ENCODE assay signal across 18 cellular contexts in genomic region chr2:2719015-2719414, GRCh38.
A peak's percentile ranks its signal among the peaks of the same experiment; 100 is the strongest.
DNase-seq lines count a peak whose midpoint lies in the region; ATAC-seq, FAIRE-seq and TF ChIP-seq lines count a peak whose summit lies in the region.
"Had no signal": no experiment of that assay in that cellular context is flagged by ENCODE, and none has a peak within 500 bp of the region (broad histone marks: within the 10 kb centered on the region; RNA-seq: fewer than 3 reads in every experiment).

No MANE protein-coding gene starts in this region.

- no peak overlapping the region for H3K4me2 ChIP-seq in HCT116 (ENCODE audit: low read length)
- H3K4me2 ChIP-seq in K562 (ENCODE audit: insufficient read depth, low read length) = no peak overlapping the region

- H4K20me1 ChIP-seq in HCT116 (ENCODE audit: insufficient read depth) (no peaks in the 10 kb centered on the region), K562 (replicated peaks; ENCODE audit: control insufficient read depth, insufficient read depth, low read length) (no peaks in the 10 kb centered on the region; the same call in 1 of the 2 replicates)

- H3K27me3 ChIP-seq in HCT116 (ENCODE audit: insufficient read depth, low read length) (peaks cover 35% of the 10 kb centered on the region), K562 (ENCODE audit: control insufficient read depth in 2 of 2, insufficient read depth in 2 of 2, low read length in 2 of 2) (peaks cover 0 to 37% of the 10 kb centered on the region in 2 experiments)
- H3K27me3 ChIP-seq: SJSA1 had no signal

- H3K27ac Mint-ChIP-seq in naive thymus-derived CD8-positive, alpha-beta T cell = no peak overlapping the region
- H3K27ac Mint-ChIP-seq in HFFc6 = no peak overlapping the region
- H3K27ac Mint-ChIP-seq: CD8-positive, alpha-beta T cell; IgD-negative memory B cell had no signal

- 3% methylated on average over 6 of the region's 6 CpGs for WGBS in K562 (ENCODE audit: insufficient coverage, low coverage, missing lambda C conversion rate)

- BruUV-seq in HCT116 (replicated peaks; lab: Mats Ljungman, UMichigan) (no TSS peak), K562 (replicated peaks; lab: Mats Ljungman, UMichigan) (no TSS peak)

- no peaks in the 10 kb centered on the region for H3K9me3 ChIP-seq in HCT116 (ENCODE audit: control insufficient read depth in 1 of 2, insufficient read depth in 1 of 2, low read depth in 1 of 2, low read length in 2 of 2)
- no peaks in the 10 kb centered on the region for H3K9me3 ChIP-seq in K562 (replicated peaks; ENCODE audit: control insufficient read depth, insufficient read depth, low read depth, low read length)

- CTCF ChIA-PET in HCT116 (lab: Charles Lee) (no interaction called here), K562 (lab: Yijun Ruan, JAX; ENCODE audit: low intra/inter-chr PET ratio) (no interaction called here)

- POLR2A ChIA-PET in HCT116 (lab: Charles Lee) (no interaction called here), K562 (lab: Yijun Ruan, JAX) (no interaction called here)
- POLR2A ChIA-PET in naive thymus-derived CD8-positive, alpha-beta T cell (lab: Charles Lee) = no interaction called here

- TF ChIP-seq RAD21 in HCT116 (IDR thresholded peaks at IDR 0.05; ENCODE audit: low read depth) (no peak), K562 (CRISPR knock-in tag; conservative IDR thresholded peaks at IDR 0.05 in 1 of 2, IDR thresholded peaks at IDR 0.05 in 1 of 2) (no peak)

- H3K4me3 ChIP-seq in HCT116 (replicated peaks in 1 of 2; ENCODE audit: low read depth in 1 of 2, low read length in 2 of 2) = no peak overlapping the region
- no peak overlapping the region for H3K4me3 ChIP-seq in K562
- H3K4me3 ChIP-seq: SJSA1 had no signal

- H3K36me3 Mint-ChIP-seq in naive thymus-derived CD8-positive, alpha-beta T cell = no peaks in the 10 kb centered on the region
- H3K36me3 Mint-ChIP-seq in HFFc6 (ENCODE audit: low read depth) = peaks cover 10% of the 10 kb centered on the region; the same call in 1 of the 2 replicates
- H3K36me3 Mint-ChIP-seq: CD8-positive, alpha-beta T cell; IgD-negative memory B cell had no signal

- H3K4me3 Mint-ChIP-seq in naive thymus-derived CD8-positive, alpha-beta T cell = no peak overlapping the region
- no peak overlapping the region for H3K4me3 Mint-ChIP-seq in HFFc6
- H3K4me3 Mint-ChIP-seq: CD8-positive, alpha-beta T cell; IgD-negative memory B cell had no signal

- RAD21 ChIA-PET in HCT116 (lab: Charles Lee; ENCODE audit: low non-redundant PET in 1 of 2, low total read pairs in 2 of 2, uncharacterized antibody in 2 of 2, unreplicated experiment in 2 of 2) = no interaction called here

- no peak for DNase-seq in HCT116 (ENCODE audit: low read depth, low spot score)
- no peak for DNase-seq in K562 (ENCODE audit: extremely low read depth in 1 of 4, low spot score in 3 of 4)
- peak; percentile 8 for DNase-seq in urothelium cell line (ENCODE audit: low spot score)
- no peak for DNase-seq in naive thymus-derived CD8-positive, alpha-beta T cell
- no peak for DNase-seq in HFFc6
- DNase-seq in D341Med (ENCODE audit: low spot score) = no peak
- DNase-seq: CD8-positive, alpha-beta T cell; DMS79; NCI-H1436; NCI-H2029; NCI-H2171; NCI-H446; NK-92 treated with Interleukin-12 subunit alpha and Interleukin-12 subunit beta, amount 100 ng/mL, for 24 hours; OCI-M1 had no signal

- H3K9me3 Mint-ChIP-seq in naive thymus-derived CD8-positive, alpha-beta T cell = no peaks in the 10 kb centered on the region
- peaks cover 47% of the 10 kb centered on the region for H3K9me3 Mint-ChIP-seq in HFFc6
- H3K9me3 Mint-ChIP-seq: CD8-positive, alpha-beta T cell had no signal

- H3K79me2 ChIP-seq in HCT116 (ENCODE audit: insufficient read depth, low read length) (no peaks in the 10 kb centered on the region), K562 (ENCODE audit: control insufficient read depth, insufficient read depth, low read length) (no peaks in the 10 kb centered on the region)

- H3K4me1 Mint-ChIP-seq in naive thymus-derived CD8-positive, alpha-beta T cell = no peaks in the 10 kb centered on the region
- no peaks in the 10 kb centered on the region for H3K4me1 Mint-ChIP-seq in HFFc6 (ENCODE audit: low read depth)

- peaks cover 0 to 20% (median 8%) of the 10 kb centered on the region in 5 donors for H3K27me3 Mint-ChIP-seq in naive thymus-derived CD8-positive, alpha-beta T cell
- H3K27me3 Mint-ChIP-seq in HFFc6 (ENCODE audit: insufficient read depth) = no peaks in the 10 kb centered on the region; the same call in 1 of the 2 replicates
- H3K27me3 Mint-ChIP-seq: IgD-negative memory B cell had no signal

- no peaks in the 10 kb centered on the region for H3K9me1 ChIP-seq in K562 (ENCODE audit: control insufficient read depth, insufficient read depth, low read length)

- in situ Hi-C loops in K562 (cut with MboI) = no loop called here

- ATAC-seq in HCT116 = no peak
- ATAC-seq in K562 = no peak
- no peak for ATAC-seq in naive thymus-derived CD8-positive, alpha-beta T cell
- ATAC-seq: CD8-positive, alpha-beta T cell had no signal

- TF ChIP-seq EP300 in K562 (IDR thresholded peaks at IDR 0.05; ENCODE audit: low read length) = no peak

- H3K27ac ChIP-seq in HCT116 (ENCODE audit: low read depth, low read length) = no peak overlapping the region
- no peak overlapping the region for H3K27ac ChIP-seq in K562 (ENCODE audit: extremely low read depth, low read depth, low read length)
- H3K27ac ChIP-seq: SJSA1 had no signal

- H3K4me1 ChIP-seq in HCT116 (ENCODE audit: control insufficient read depth in 1 of 2, insufficient read depth in 2 of 2, low read length in 2 of 2) = no peaks in the 10 kb centered on the region
- no peaks in the 10 kb centered on the region for H3K4me1 ChIP-seq in K562 (replicated peaks in 1 of 2; ENCODE audit: control insufficient read depth in 2 of 2, insufficient read depth in 2 of 2, low read length in 2 of 2)
- H3K4me1 ChIP-seq: SJSA1 had no signal

- TF ChIP-seq POLR2A in HCT116 (IDR thresholded peaks at IDR 0.05; ENCODE audit: borderline replicate concordance, extremely low read depth, insufficient read depth, insufficient read length) (no peak), K562 (conservative IDR thresholded peaks at IDR 0.05) (no peak)

- H3K36me3 ChIP-seq in HCT116 (ENCODE audit: control insufficient read depth in 1 of 2, insufficient read depth in 2 of 2, low read length in 2 of 2) (no peaks in the 10 kb centered on the region), K562 (ENCODE audit: control insufficient read depth, insufficient read depth, low read length) (no peaks in the 10 kb centered on the region)
- H3K36me3 ChIP-seq: SJSA1 had no signal

- intact Hi-C loops in HCT116 (cut with micrococcal nuclease) (no loop called here), K562 (cut with micrococcal nuclease) (no loop called here)

- FAIRE-seq in K562 (lab: Jason Lieb, UNC) (no peak), urothelium cell line (lab: Jason Lieb, UNC) (no peak)
- FAIRE-seq: D721Med had no signal

- TF ChIP-seq CTCF in HCT116 (IDR thresholded peaks at IDR 0.05 in 2 of 3, conservative IDR thresholded peaks at IDR 0.05 in 1 of 3; ENCODE audit: borderline replicate concordance in 1 of 3, insufficient read depth in 1 of 3, low read depth in 2 of 3, low read length in 2 of 3) (no peak), K562 (IDR thresholded peaks at IDR 0.05 in 2 of 3, conservative IDR thresholded peaks at IDR 0.05 in 1 of 3; ENCODE audit: insufficient read depth in 2 of 3, low read depth in 1 of 3, low read length in 3 of 3) (no peak), HFFc6 (IDR thresholded peaks at IDR 0.05) (no peak)

- H2AFZ ChIP-seq in HCT116 (ENCODE audit: low read depth, low read length, poor library complexity, severe bottlenecking) (no peak overlapping the region), K562 (ENCODE audit: low read depth, low read length) (no peak overlapping the region)

- no peak overlapping the region for H3K9ac ChIP-seq in HCT116 (ENCODE audit: low read length)
- H3K9ac ChIP-seq in K562 (ENCODE audit: insufficient read depth in 1 of 2, low read depth in 2 of 2, low read length in 2 of 2) = no peak overlapping the region

- no peaks in the 10 kb centered on the region for H3K9me2 ChIP-seq in HCT116 (ENCODE audit: insufficient read depth)

TF ChIP-seq in HCT116, 20 proteins besides CTCF, POLR2A, EP300 and RAD21 (continues in another document):
- no peak for TF ChIP-seq SP1 (IDR thresholded peaks at IDR 0.05; ENCODE audit: low read depth)

TF ChIP-seq in PFSK-1, 5 proteins besides CTCF, POLR2A, EP300 and RAD21 (continues in another document):
- no peak for TF ChIP-seq SIN3A (IDR thresholded peaks at IDR 0.05; ENCODE audit: borderline replicate concordance, insufficient read depth, low read length)

TF ChIP-seq in K562, 482 proteins besides CTCF, POLR2A, EP300 and RAD21:
- TF ChIP-seq ZNF143 (CRISPR knock-in tag; IDR thresholded peaks at IDR 0.05) (no peak), MIER1 (IDR thresholded peaks at IDR 0.05; ENCODE audit: low read depth) (peak; percentile 68; the same call in 1 of the 2 replicates), EHMT2 (IDR thresholded peaks at IDR 0.05) (peak; percentile 88), REST (CRISPR knock-in tag; IDR thresholded peaks at IDR 0.05; ENCODE audit: low read depth) (0 out of 2 replicates have a peak, but pooled peaks have one; percentile 54)

Comparison
In these comparisons a context has a peak if more than half of its experiments do, and no peak if none do; other contexts are left out.
1. Of the 22 proteins assayed by ChIP-seq in both K562 and HCT116: peak only in K562: none; only in HCT116: none; in both: REST; in neither: 21.